In the genomic region with DNA sequence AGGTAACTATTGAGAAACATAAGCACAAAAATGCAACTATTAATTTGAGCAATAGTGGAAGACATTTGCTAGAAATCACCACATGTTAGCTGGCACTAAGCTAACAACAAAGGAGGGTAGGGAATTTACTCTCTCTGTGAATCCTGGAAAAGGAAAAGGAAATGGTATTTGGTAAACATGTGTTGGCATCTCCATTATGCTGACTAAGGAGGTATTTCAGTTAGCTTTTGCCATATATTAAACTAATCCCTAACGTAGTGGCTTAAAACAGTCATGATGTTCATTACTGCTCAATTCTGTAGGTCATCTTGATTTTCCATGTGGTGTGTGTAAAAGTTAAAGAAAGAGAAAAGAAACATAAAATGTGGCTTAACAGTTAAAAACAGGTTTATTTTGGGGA, we compare ENCODE assay signal across 8 cellular contexts.
"Had no signal": no experiment of that assay in that cellular context is flagged by ENCODE, and none has a peak within 500 bp of the region (broad histone marks: within the 10 kb centered on the region; RNA-seq: fewer than 3 reads in every experiment).

No MANE protein-coding gene starts in this region.

- H3K27ac Mint-ChIP-seq: IgD-negative memory B cell had no signal

- H3K4me3 ChIP-seq: K562 had no signal

- H3K4me2 ChIP-seq: KMS-11 had no signal

- H3K27me3 Mint-ChIP-seq: IgD-negative memory B cell had no signal

- H3K4me3 Mint-ChIP-seq: IgD-negative memory B cell had no signal

- DNase-seq: Karpas-422, KBM-7, KG1 had no signal

- ATAC-seq: K562 had no signal

- H3K4me1 Mint-ChIP-seq: IgD-negative memory B cell had no signal

- FAIRE-seq: HTR-8/SVneo, K562 had no signal

- H3K36me3 Mint-ChIP-seq: IgD-negative memory B cell had no signal

- H3K9ac ChIP-seq: KMS-11 had no signal

- H3K27ac ChIP-seq: HL-60, KMS-11 had no signal
